1 cellular context compared by ENCODE assay signal in the genomic region with DNA sequence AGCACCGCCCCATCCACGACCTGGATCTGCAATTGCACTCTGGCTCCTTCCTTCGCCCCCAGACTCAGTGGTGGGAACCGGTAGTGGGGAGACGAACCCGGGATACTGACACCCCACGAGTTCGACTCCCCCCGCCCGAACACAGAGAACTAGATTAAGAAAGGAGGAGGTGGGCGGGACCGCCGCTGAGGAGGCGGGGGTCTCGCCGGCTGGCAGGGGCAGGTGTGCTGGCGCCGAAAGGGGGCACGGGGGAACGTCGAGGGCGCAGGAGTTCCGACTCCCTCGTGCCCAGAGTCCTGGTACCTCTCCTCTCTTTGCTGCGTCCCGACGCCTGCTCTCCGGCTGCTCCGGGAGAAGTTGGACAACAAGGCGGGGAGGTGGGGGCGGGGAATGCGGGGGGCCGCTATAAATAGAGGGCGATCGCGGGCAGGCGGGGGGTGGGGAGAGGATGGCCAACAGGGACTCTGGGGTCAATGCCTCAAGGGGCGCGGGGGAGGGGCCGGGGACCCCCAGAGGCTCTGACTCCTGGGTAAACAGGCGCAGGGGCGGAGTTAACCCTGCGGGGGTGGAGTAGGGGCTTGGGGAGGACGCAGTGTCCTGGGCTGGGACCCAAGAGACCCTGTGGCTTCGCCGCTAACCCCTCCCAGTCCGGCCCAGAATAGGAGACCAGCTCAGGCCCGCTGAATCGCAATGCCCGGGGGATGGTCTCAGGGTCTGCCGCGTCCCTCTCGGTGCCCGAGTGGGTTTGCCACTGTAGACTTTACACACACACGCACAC.
TF ChIP-seq lines count a peak whose summit lies in the region.

No MANE protein-coding gene starts in this region.

TF ChIP-seq in K562, 482 proteins besides CTCF, POLR2A, EP300 and RAD21:
- peak; percentile 34 to 73 for TF ChIP-seq E2F6 (IDR thresholded peaks at IDR 0.05; ENCODE audit: borderline replicate concordance in 1 of 2, extremely low read depth in 1 of 2, insufficient read depth in 1 of 2, insufficient read length in 1 of 2, low read depth in 1 of 2, low read length in 1 of 2, poor library complexity in 1 of 2, severe bottlenecking in 1 of 2)
- no peak for TF ChIP-seq CC2D1A (IDR thresholded peaks at IDR 0.05)
- peak; percentile 58 for TF ChIP-seq RBFOX2 (IDR thresholded peaks at IDR 0.05; ENCODE audit: low read depth, low read length)
- peak; percentile 26; the same call in 1 of the 2 replicates for TF ChIP-seq EGR1 (conservative IDR thresholded peaks at IDR 0.05)
- TF ChIP-seq CXXC5 (CRISPR knock-in tag; IDR thresholded peaks at IDR 0.05) = peak; percentile 6; the same call in 1 of the 2 replicates
- TF ChIP-seq SMAD4 (CRISPR knock-in tag; conservative IDR thresholded peaks at IDR 0.05) = no peak
- TF ChIP-seq MGA (IDR thresholded peaks at IDR 0.05) = peak; percentile 57; the same call in 1 of the 2 replicates
- TF ChIP-seq, protein P1, sequence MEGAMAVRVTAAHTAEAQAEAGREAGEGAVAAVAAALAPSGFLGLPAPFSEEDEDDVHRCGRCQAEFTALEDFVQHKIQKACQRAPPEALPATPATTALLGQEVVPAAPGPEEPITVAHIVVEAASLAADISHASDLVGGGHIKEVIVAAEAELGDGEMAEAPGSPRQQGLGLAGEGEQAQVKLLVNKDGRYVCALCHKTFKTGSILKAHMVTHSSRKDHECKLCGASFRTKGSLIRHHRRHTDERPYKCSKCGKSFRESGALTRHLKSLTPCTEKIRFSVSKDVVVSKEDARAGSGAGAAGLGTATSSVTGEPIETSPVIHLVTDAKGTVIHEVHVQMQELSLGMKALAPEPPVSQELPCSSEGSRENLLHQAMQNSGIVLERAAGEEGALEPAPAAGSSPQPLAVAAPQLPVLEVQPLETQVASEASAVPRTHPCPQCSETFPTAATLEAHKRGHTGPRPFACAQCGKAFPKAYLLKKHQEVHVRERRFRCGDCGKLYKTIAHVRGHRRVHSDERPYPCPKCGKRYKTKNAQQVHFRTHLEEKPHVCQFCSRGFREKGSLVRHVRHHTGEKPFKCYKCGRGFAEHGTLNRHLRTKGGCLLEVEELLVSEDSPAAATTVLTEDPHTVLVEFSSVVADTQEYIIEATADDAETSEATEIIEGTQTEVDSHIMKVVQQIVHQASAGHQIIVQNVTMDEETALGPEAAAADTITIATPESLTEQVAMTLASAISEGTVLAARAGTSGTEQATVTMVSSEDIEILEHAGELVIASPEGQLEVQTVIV (CRISPR knock-in tag; IDR thresholded peaks at IDR 0.05; ENCODE audit: borderline replicate concordance) = no peak
- TF ChIP-seq PHF21A (IDR thresholded peaks at IDR 0.05; ENCODE audit: borderline replicate concordance, low read depth) = no peak
- no peak for TF ChIP-seq E2F4 (CRISPR knock-in tag; IDR thresholded peaks at IDR 0.05; ENCODE audit: low read depth)
- peak; percentile 62; the same call in 1 of the 2 replicates for TF ChIP-seq ZBTB7A (IDR thresholded peaks at IDR 0.05; ENCODE audit: borderline replicate concordance, control insufficient read depth, low read depth, low read length)
- no peak for TF ChIP-seq ZNF592 (IDR thresholded peaks at IDR 0.05)
- peak; percentile 50; the same call in 1 of the 2 replicates for TF ChIP-seq L3MBTL2 (IDR thresholded peaks at IDR 0.05)
- TF ChIP-seq, protein P2, sequence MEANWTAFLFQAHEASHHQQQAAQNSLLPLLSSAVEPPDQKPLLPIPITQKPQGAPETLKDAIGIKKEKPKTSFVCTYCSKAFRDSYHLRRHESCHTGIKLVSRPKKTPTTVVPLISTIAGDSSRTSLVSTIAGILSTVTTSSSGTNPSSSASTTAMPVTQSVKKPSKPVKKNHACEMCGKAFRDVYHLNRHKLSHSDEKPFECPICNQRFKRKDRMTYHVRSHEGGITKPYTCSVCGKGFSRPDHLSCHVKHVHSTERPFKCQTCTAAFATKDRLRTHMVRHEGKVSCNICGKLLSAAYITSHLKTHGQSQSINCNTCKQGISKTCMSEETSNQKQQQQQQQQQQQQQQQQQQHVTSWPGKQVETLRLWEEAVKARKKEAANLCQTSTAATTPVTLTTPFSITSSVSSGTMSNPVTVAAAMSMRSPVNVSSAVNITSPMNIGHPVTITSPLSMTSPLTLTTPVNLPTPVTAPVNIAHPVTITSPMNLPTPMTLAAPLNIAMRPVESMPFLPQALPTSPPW (CRISPR knock-in tag; IDR thresholded peaks at IDR 0.05) = peak; percentile 74
- peak; percentile 43 for TF ChIP-seq PCBP1 (IDR thresholded peaks at IDR 0.05; ENCODE audit: low read depth, low read length, poor library complexity, severe bottlenecking)
